In the genomic region with DNA sequence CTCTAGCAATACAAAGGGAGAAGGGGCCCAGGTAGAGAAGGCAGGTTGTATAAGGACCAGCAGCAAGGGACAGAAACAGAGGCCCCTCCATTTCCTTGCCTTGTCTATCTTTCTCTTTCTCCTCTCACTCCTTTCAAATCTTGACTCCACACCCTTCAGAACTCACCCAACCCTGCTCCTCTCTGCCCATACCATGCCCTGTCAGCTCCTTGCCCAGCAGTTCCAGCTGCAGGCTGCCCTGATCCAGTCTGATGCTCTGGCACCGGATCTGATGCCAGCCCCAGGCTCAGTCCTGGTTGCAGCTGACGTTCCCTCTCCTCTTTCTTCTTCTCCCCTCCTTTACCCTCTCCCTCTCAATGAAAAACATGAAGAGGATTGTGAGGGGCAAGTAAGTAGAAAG, we compare ENCODE assay signal across 2 cellular contexts.
TF ChIP-seq lines count a peak whose summit lies in the region.

No MANE protein-coding gene starts in this region.

TF ChIP-seq in GM23338, 12 proteins besides CTCF, POLR2A, EP300 and RAD21 (continued from another document):
- TF ChIP-seq, protein P1, sequence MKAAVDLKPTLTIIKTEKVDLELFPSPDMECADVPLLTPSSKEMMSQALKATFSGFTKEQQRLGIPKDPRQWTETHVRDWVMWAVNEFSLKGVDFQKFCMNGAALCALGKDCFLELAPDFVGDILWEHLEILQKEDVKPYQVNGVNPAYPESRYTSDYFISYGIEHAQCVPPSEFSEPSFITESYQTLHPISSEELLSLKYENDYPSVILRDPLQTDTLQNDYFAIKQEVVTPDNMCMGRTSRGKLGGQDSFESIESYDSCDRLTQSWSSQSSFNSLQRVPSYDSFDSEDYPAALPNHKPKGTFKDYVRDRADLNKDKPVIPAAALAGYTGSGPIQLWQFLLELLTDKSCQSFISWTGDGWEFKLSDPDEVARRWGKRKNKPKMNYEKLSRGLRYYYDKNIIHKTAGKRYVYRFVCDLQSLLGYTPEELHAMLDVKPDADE (IDR thresholded peaks at IDR 0.05), result no peak
- TF ChIP-seq ZNF331 (CRISPR knock-in tag; IDR thresholded peaks at IDR 0.05; ENCODE audit: low read depth) (no peak), EZH2 (IDR thresholded peaks at IDR 0.05; ENCODE audit: low read depth, unreplicated experiment) (no peak), CREB1 (CRISPR knock-in tag; IDR thresholded peaks at IDR 0.05; ENCODE audit: low read depth) (no peak)
- TF ChIP-seq, protein P2, sequence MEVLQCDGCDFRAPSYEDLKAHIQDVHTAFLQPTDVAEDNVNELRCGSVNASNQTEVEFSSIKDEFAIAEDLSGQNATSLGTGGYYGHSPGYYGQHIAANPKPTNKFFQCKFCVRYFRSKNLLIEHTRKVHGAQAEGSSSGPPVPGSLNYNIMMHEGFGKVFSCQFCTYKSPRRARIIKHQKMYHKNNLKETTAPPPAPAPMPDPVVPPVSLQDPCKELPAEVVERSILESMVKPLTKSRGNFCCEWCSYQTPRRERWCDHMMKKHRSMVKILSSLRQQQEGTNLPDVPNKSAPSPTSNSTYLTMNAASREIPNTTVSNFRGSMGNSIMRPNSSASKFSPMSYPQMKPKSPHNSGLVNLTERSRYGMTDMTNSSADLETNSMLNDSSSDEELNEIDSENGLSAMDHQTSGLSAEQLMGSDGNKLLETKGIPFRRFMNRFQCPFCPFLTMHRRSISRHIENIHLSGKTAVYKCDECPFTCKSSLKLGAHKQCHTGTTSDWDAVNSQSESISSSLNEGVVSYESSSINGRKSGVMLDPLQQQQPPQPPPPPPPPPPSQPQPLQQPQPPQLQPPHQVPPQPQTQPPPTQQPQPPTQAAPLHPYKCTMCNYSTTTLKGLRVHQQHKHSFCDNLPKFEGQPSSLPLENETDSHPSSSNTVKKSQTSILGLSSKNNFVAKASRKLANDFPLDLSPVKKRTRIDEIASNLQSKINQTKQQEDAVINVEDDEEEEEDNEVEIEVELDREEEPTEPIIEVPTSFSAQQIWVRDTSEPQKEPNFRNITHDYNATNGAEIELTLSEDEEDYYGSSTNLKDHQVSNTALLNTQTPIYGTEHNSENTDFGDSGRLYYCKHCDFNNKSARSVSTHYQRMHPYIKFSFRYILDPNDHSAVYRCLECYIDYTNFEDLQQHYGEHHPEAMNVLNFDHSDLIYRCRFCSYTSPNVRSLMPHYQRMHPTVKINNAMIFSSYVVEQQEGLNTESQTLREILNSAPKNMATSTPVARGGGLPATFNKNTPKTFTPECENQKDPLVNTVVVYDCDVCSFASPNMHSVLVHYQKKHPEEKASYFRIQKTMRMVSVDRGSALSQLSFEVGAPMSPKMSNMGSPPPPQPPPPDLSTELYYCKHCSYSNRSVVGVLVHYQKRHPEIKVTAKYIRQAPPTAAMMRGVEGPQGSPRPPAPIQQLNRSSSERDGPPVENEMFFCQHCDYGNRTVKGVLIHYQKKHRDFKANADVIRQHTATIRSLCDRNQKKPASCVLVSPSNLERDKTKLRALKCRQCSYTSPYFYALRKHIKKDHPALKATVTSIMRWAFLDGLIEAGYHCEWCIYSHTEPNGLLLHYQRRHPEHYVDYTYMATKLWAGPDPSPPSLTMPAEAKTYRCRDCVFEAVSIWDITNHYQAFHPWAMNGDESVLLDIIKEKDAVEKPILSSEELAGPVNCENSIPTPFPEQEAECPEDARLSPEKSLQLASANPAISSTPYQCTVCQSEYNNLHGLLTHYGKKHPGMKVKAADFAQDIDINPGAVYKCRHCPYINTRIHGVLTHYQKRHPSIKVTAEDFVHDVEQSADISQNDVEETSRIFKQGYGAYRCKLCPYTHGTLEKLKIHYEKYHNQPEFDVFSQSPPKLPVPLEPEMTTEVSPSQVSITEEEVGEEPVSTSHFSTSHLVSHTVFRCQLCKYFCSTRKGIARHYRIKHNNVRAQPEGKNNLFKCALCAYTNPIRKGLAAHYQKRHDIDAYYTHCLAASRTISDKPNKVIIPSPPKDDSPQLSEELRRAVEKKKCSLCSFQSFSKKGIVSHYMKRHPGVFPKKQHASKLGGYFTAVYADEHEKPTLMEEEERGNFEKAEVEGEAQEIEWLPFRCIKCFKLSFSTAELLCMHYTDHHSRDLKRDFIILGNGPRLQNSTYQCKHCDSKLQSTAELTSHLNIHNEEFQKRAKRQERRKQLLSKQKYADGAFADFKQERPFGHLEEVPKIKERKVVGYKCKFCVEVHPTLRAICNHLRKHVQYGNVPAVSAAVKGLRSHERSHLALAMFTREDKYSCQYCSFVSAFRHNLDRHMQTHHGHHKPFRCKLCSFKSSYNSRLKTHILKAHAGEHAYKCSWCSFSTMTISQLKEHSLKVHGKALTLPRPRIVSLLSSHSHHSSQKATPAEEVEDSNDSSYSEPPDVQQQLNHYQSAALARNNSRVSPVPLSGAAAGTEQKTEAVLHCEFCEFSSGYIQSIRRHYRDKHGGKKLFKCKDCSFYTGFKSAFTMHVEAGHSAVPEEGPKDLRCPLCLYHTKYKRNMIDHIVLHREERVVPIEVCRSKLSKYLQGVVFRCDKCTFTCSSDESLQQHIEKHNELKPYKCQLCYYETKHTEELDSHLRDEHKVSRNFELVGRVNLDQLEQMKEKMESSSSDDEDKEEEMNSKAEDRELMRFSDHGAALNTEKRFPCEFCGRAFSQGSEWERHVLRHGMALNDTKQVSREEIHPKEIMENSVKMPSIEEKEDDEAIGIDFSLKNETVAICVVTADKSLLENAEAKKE (CRISPR knock-in tag; IDR thresholded peaks at IDR 0.05), result no peak

TF ChIP-seq in endothelial cell of umbilical vein, 7 proteins besides CTCF, POLR2A, EP300 and RAD21 (continued from another document):
- TF ChIP-seq, protein P3, sequence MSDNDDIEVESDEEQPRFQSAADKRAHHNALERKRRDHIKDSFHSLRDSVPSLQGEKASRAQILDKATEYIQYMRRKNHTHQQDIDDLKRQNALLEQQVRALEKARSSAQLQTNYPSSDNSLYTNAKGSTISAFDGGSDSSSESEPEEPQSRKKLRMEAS (IDR thresholded peaks at IDR 0.05; ENCODE audit: insufficient read depth, insufficient read length), result no peak
- TF ChIP-seq EZH2 (IDR thresholded peaks at IDR 0.05; ENCODE audit: borderline replicate concordance, low read depth, low read length, severe bottlenecking) (no peak), JUN (IDR thresholded peaks at IDR 0.05; ENCODE audit: borderline replicate concordance, insufficient read depth, insufficient read length, low read depth) (no peak), FOS (IDR thresholded peaks at IDR 0.05; ENCODE audit: borderline replicate concordance, insufficient read depth, low read length) (no peak), POLR2AphosphoS5 (IDR thresholded peaks at IDR 0.05; ENCODE audit: insufficient read depth, low read depth, low read length) (no peak), MYC (IDR thresholded peaks at IDR 0.05; ENCODE audit: low read depth, low read length) (no peak)
